12 cellular contexts compared by ENCODE assay signal in the genomic region with DNA sequence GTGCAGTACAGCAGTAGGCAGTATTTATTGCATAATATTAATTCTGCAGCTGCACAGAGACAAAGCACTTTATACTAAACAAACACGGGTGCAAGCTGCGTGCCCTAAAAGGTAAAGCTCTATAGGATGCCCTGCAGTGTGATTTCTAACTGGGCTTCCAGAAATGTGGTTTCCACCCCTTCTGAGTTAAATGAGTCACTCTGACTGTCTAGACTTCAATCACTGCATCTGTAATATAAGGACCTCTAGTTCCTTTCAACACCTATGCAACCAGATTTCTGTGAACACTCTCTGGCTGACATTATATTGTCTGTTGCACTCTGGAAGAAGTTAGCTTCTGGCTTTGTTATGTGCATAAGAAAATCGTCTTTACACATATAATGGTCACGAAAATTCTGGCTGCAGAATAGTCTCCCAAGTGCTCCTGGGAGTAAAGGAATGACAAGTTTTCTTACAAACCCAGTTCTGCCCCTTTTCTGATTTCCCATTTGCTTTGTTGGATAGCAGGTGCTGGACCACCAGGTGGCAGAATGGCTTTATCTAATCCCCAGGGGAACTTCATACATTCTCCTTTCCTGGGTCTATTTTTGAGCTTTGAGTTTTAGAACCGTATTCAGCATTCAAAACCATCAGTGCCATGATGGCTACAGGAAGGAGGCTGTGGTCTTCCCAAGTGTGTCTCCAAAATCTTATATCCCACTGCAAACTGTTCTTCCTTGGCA.
DNase-seq lines count a peak whose midpoint lies in the region; ATAC-seq and TF ChIP-seq lines count a peak whose summit lies in the region.
"Had no signal": no experiment of that assay in that cellular context is flagged by ENCODE, and none has a peak within 500 bp of the region (broad histone marks: within the 10 kb centered on the region; RNA-seq: fewer than 3 reads in every experiment).

No MANE protein-coding gene starts in this region.

- BruUV-seq in Panc1 (replicated peaks; lab: Mats Ljungman, UMichigan), result no TSS peak

- POLR2A ChIA-PET in Panc1 (lab: Charles Lee), result no interaction called here

- no peak overlapping the region for H3K27ac ChIP-seq in C4-2B
- H3K27ac ChIP-seq in Panc1 (ENCODE audit: low read length), result no peak overlapping the region
- H3K27ac ChIP-seq: right atrium auricular region had no signal

- H3K9me3 ChIP-seq in Panc1 (ENCODE audit: control insufficient read depth, insufficient read depth, low read depth, low read length), result no peaks in the 10 kb centered on the region
- H3K9me3 ChIP-seq: right atrium auricular region had no signal

- CTCF ChIA-PET in Panc1 (lab: Charles Lee), result no interaction called here

- H3K27me3 ChIP-seq in Panc1 (ENCODE audit: control insufficient read depth, insufficient read depth, low read length), result no peaks in the 10 kb centered on the region
- H3K27me3 ChIP-seq: right atrium auricular region had no signal

- no peak overlapping the region for H3K4me3 ChIP-seq in Panc1 (ENCODE audit: low read depth in 2 of 2, low read length in 2 of 2)
- H3K4me3 ChIP-seq: right atrium auricular region had no signal

- in situ Hi-C loops in Panc1 (cut with HindIII; ENCODE audit: low pct_unique_long_range_greater_than_20kb, low sequenced_read_pairs), result no loop called here

- H3K36me3 ChIP-seq in Panc1 (ENCODE audit: control insufficient read depth, insufficient read depth, low read length), result no peaks in the 10 kb centered on the region
- H3K36me3 ChIP-seq: right atrium auricular region had no signal

- TF ChIP-seq CTCF in C4-2B (conservative IDR thresholded peaks at IDR 0.05) (peak; percentile 52), Panc1 (IDR thresholded peaks at IDR 0.05) (peak; percentile 38; the same call in 1 of the 2 replicates)

- ATAC-seq in Panc1 (no peak), HG03520 (IDR thresholded peaks at IDR 0.05; ENCODE audit: unreplicated experiment) (no peak), GM19467 (IDR thresholded peaks at IDR 0.05; ENCODE audit: unreplicated experiment) (no peak), left colon (no peak), GM18861 (IDR thresholded peaks at IDR 0.05; ENCODE audit: unreplicated experiment) (no peak)
- ATAC-seq: stimulated activated naive CD8-positive, alpha-beta T cell treated with anti-CD3 and anti-CD28 coated beads, Interleukin-15, Interleukin-2, amounts not matched to agents 100 U/mL and 50 U/mL, for 24 hours had no signal

- DNase-seq in HT1080 (ENCODE audit: low read depth), result peak; percentile 45
- no peak for DNase-seq in Panc1 (ENCODE audit: low read depth, low spot score)
- DNase-seq in iPS-NIHi11 (ENCODE audit: low spot score), result peak; percentile 43
- no peak for DNase-seq in left colon
- DNase-seq: activated CD4-positive, CD25-positive, alpha-beta regulatory T cell; DMS79; stimulated activated naive CD8-positive, alpha-beta T cell treated with anti-CD3 and anti-CD28 coated beads, Interleukin-15, Interleukin-2, amounts not matched to agents 100 U/mL and 50 U/mL, for 24 hours had no signal

- intact Hi-C loops in Panc1 (cut with micrococcal nuclease; ENCODE audit: unreplicated experiment), result no loop called here
- intact Hi-C loops in left colon (cut with DNase I, micrococcal nuclease), result no loop called here

- H3K4me1 ChIP-seq in Panc1 (ENCODE audit: control insufficient read depth, insufficient read depth, low read length), result no peaks in the 10 kb centered on the region
- H3K4me1 ChIP-seq: right atrium auricular region had no signal

Comparison
In these comparisons a context has a peak if more than half of its experiments do, and no peak if none do; other contexts are left out.
1. DNase-seq: peak in HT1080 (single experiment) and iPS-NIHi11 (single experiment); none in Panc1 (single experiment) and left colon (0 of 2).